ENCODE assay signal across 8 cellular contexts in the genomic region with DNA sequence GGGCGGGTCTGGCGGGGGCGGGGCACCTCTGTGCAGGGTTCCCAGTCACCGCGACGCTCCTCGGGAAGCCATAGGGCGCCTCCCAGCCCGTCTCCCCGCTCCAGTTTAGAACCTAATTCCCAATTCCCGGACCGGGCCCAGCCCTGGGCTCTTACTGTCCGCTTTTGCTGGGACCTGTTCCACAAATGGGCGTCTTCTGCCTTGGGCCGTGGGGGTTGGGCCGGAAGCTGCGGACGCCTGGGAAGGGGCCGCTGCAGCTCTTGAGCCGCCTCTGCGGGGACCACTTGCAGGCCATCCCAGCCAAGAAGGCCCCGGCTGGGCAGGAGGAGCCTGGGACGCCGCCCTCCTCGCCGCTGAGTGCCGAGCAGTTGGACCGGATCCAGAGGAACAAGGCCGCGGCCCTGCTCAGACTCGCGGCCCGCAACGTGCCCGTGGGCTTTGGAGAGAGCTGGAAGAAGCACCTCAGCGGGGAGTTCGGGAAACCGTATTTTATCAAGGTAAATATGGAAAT. TPM values are rescaled to one million over a fixed set of nuclear protein-coding genes. Genes with fewer than 3 reads are reported as not detected.
DNase-seq lines count a peak whose midpoint lies in the region; ATAC-seq and TF ChIP-seq lines count a peak whose summit lies in the region.

No MANE protein-coding gene starts in this region.

- H3K4me1 Mint-ChIP-seq in T-helper 17 cell = peaks cover 27% of the 10 kb centered on the region
- H3K4me1 Mint-ChIP-seq in neural crest cell = peaks cover 35% of the 10 kb centered on the region

- no peaks in the 10 kb centered on the region for H3K27me3 Mint-ChIP-seq in T-helper 17 cell
- no peaks in the 10 kb centered on the region for H3K27me3 Mint-ChIP-seq in neural crest cell (ENCODE audit: low read depth)

- H3K4me3 Mint-ChIP-seq in T-helper 17 cell (peak overlapping the region; percentile 90), neural crest cell (peak overlapping the region; percentile 95)

- DNase-seq in AG08396 (ENCODE audit: low spot score) (peak; percentile 61), T-helper 17 cell (peak in 1 of 3 donors; percentile 23), fibroblast of gingiva (ENCODE audit: low read depth) (peak; percentile 68), neural crest cell (ENCODE audit: low read depth, low spot score) (no peak), GM20000 (ENCODE audit: low spot score) (no peak), NOMO-1 treated with dmso at 0.1 percent for 144 hours (lab: John Stamatoyannopoulos, UW; ENCODE audit: unreplicated experiment) (no peak)

- no peaks in the 10 kb centered on the region for H3K9me3 Mint-ChIP-seq in neural crest cell

- peak; percentile 38 for ATAC-seq in GM18907 (IDR thresholded peaks at IDR 0.05; ENCODE audit: unreplicated experiment)
- ATAC-seq in HG03103 (IDR thresholded peaks at IDR 0.05; ENCODE audit: low read depth, unreplicated experiment) = peak; percentile 13
- peak; percentile 27 for ATAC-seq in T-helper 17 cell

- H3K36me3 Mint-ChIP-seq in T-helper 17 cell (ENCODE audit: low read depth) (no peaks in the 10 kb centered on the region), neural crest cell (ENCODE audit: low read depth) (peaks cover 18% of the 10 kb centered on the region)

- H3K27ac Mint-ChIP-seq in T-helper 17 cell = peak overlapping the region; percentile 86
- peak overlapping the region; percentile 89 for H3K27ac Mint-ChIP-seq in neural crest cell (ENCODE audit: unreplicated experiment)

- TF ChIP-seq CTCF in neural crest cell (conservative IDR thresholded peaks at IDR 0.05) = no peak
- no peak for TF ChIP-seq CTCF in GM20000 (IDR thresholded peaks at IDR 0.05; ENCODE audit: extremely low read depth, missing control alignments)

- H3K9me3 ChIP-seq in T-helper 17 cell (ENCODE audit: control insufficient read depth, low read length, poor library complexity, severe bottlenecking) = no peaks in the 10 kb centered on the region

RNA-seq across cellular contexts. Expression of a gene that starts 0.8 kb away (rescaled TPM):
- total RNA-seq in T-helper 17 cell = 10 to 100 TPM; 10.2 to 11.1 TPM
- total RNA-seq in neural crest cell = 77.6 and 78.7 TPM in 2 replicates

RNA-seq across cellular contexts. Expression of a gene that starts 4.9 kb away (rescaled TPM):
- total RNA-seq in T-helper 17 cell (1 to 10 TPM; 6.5 to 9.4 TPM), neural crest cell (33.1 and 36.2 TPM in 2 replicates)

RNA-seq across cellular contexts. Expression of a gene that starts 18.2 kb away (rescaled TPM):
- total RNA-seq in T-helper 17 cell = 10 to 100 TPM; 22.2 to 25.9 TPM
- 15.9 and 16.8 TPM in 2 replicates for total RNA-seq in neural crest cell

RNA-seq across cellular contexts. Expression of a gene that starts 45.8 kb away (rescaled TPM):
- total RNA-seq in T-helper 17 cell = 10 to 100 TPM; 15.9 to 20.2 TPM
- 15.4 and 20.9 TPM in 2 replicates for total RNA-seq in neural crest cell

Comparison
In these comparisons a context has a peak if more than half of its experiments do, and no peak if none do; other contexts are left out.
1. DNase-seq: peak in AG08396 (single experiment) and fibroblast of gingiva (single experiment); none in neural crest cell (single experiment), GM20000 (single experiment) and NOMO-1 treated with dmso at 0.1 percent for 144 hours (single experiment).
2. Peak in every context shown above with its lines, with median percentiles within 50 percentile points of each other: ATAC-seq.